ENCODE assay signal across 8 cellular contexts in the genomic region with DNA sequence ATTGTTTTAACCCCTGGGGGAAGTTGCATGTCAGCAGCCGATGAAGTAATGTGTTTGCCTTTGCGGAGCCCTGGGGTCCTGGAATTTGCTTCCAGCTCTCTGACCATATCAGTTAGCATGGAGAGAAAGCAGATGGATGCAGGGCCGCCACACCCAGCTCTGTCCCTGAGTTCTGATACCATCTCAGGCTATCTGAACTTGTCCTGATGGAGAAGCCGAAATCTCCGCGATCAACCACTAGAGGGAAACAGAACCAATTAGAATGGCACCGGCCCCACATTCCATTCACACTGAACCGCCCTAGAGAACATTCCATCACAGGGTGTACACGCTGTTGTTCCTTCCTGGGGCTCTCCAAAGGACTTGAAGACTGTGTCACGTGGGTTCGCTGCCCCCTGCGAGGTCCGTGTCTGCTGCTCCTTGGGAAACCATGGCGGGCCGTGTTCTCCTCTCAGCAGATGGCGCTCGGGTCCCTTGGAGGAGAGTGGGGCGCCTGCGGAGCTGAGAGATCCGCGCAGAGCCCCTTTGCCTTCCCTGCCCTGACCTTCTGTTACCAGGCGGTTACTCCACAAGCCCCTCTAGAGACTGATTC.
A peak's percentile ranks its signal among the peaks of the same experiment; 100 is the strongest.
DNase-seq lines count a peak whose midpoint lies in the region; ATAC-seq and TF ChIP-seq lines count a peak whose summit lies in the region.

No MANE protein-coding gene starts in this region.

- ATAC-seq in left lobe of liver = peak; percentile 93

- DNase-seq in NCI-H446 (lab: John Stamatoyannopoulos, UW) (peak; percentile 5 to 57), NCI-H446 treated with DMSO at 0.1 percent for 48 hours (lab: John Stamatoyannopoulos, UW) (no peak), UCSD-AML1 (lab: John Stamatoyannopoulos, UW; ENCODE audit: unreplicated experiment) (peak; percentile 29), dermis microvascular lymphatic vessel endothelial cell (ENCODE audit: low read depth in 2 of 2) (peak; percentile 86 to 97), left lobe of liver (ENCODE audit: low spot score) (peak; percentile 67), NCI-H1436 treated with DMSO at 0.1 percent for 48 hours (lab: John Stamatoyannopoulos, UW) (no peak)
- DNase-seq in stimulated activated CD4-positive, alpha-beta T cell treated with anti-CD3 and anti-CD28 coated beads, Interleukin-2, amount 100 ng/mL, for 24 hours = peak; percentile 35 to 49

- peak; percentile 65 for TF ChIP-seq CTCF in LNCAP (IDR thresholded peaks at IDR 0.05)

Comparison
In these comparisons a context has a peak if more than half of its experiments do, and no peak if none do; other contexts are left out.
1. DNase-seq: peak in NCI-H446 (2 of 2), UCSD-AML1 (single experiment), dermis microvascular lymphatic vessel endothelial cell (2 of 2), left lobe of liver (single experiment) and stimulated activated CD4-positive, alpha-beta T cell treated with anti-CD3 and anti-CD28 coated beads, Interleukin-2, amount 100 ng/mL, for 24 hours (2 of 2); none in NCI-H446 treated with DMSO at 0.1 percent for 48 hours (single experiment) and NCI-H1436 treated with DMSO at 0.1 percent for 48 hours (single experiment).